11 cellular contexts compared by ENCODE assay signal in genomic region chr3:194870394-194871110, GRCh38.
A peak's percentile ranks its signal among the peaks of the same experiment; 100 is the strongest.
DNase-seq lines count a peak whose midpoint lies in the region; ATAC-seq and TF ChIP-seq lines count a peak whose summit lies in the region.
"Had no signal": no experiment of that assay in that cellular context is flagged by ENCODE, and none has a peak within 500 bp of the region (broad histone marks: within the 10 kb centered on the region; RNA-seq: fewer than 3 reads in every experiment).

No MANE protein-coding gene starts in this region.

- H3K9ac ChIP-seq in mucosa of rectum (ENCODE audit: low read depth in 1 of 2, low read length in 2 of 2) (peak overlapping the region; percentile 32 to 46), trophoblast cell (ENCODE audit: low read length) (no peak overlapping the region)

- no peaks in the 10 kb centered on the region for H3K79me2 ChIP-seq in trophoblast cell (ENCODE audit: control insufficient read depth, insufficient read depth, low read length, poor library complexity)

- DNase-seq in CD14-positive monocyte (ENCODE audit: low spot score) (no peak), NCI-H82 treated with DMSO at 0.1 percent for 48 hours (lab: John Stamatoyannopoulos, UW; ENCODE audit: unreplicated experiment) (peak; percentile 50), esophagus squamous epithelium (lab: John Stamatoyannopoulos, UW) (no peak), trophoblast cell (no peak)
- DNase-seq: activated CD8-positive, alpha-beta memory T cell treated with anti-CD3 and anti-CD28 coated beads, Interleukin-2, amount 50 U/mL, for 4 hours had no signal

- H3K4me3 ChIP-seq in esophagus squamous epithelium (no peak overlapping the region), mucosa of rectum (ENCODE audit: low read length in 2 of 2) (peak overlapping the region in 1 of 2 donors; percentile 26), trophoblast cell (ENCODE audit: low read depth, low read length) (no peak overlapping the region)

- no peak overlapping the region for H3K4me2 ChIP-seq in trophoblast cell (ENCODE audit: low read length)

- peaks cover 0 to 6% (median 2%) of the 10 kb centered on the region in 7 donors for H3K9me3 Mint-ChIP-seq in CD14-positive monocyte
- H3K9me3 Mint-ChIP-seq: T-helper 1 cell treated with Interleukin-12 subunit alpha and Interleukin-12 subunit beta and Interleukin-4 antibody, amounts not matched to agents 30 μg/mL and 1 μg/mL, for 36 hours had no signal

- H3K36me3 Mint-ChIP-seq in CD14-positive monocyte: peaks cover 0 to 3% of the 10 kb centered on the region in 2 donors

- no peak for TF ChIP-seq POLR2A in esophagus squamous epithelium (IDR thresholded peaks at IDR 0.05)

- no peak overlapping the region for H4K8ac ChIP-seq in trophoblast cell (ENCODE audit: low read depth, low read length)

- H2AFZ ChIP-seq in trophoblast cell (ENCODE audit: insufficient read depth, low read length, poor library complexity): no peak overlapping the region

- peak overlapping the region; percentile 79 to 91 (median 88) for H3K27ac ChIP-seq in esophagus squamous epithelium
- peak overlapping the region; percentile 84 to 86 for H3K27ac ChIP-seq in mucosa of rectum (ENCODE audit: low read depth in 2 of 2, low read length in 2 of 2)
- H3K27ac ChIP-seq in trophoblast cell (ENCODE audit: low read depth, low read length): no peak overlapping the region

- no peak overlapping the region for H3K4me3 Mint-ChIP-seq in CD14-positive monocyte
- H3K4me3 Mint-ChIP-seq: B cell; T-helper 1 cell treated with Interleukin-12 subunit alpha and Interleukin-12 subunit beta and Interleukin-4 antibody, amounts not matched to agents 30 μg/mL and 1 μg/mL, for 36 hours had no signal

- no peak overlapping the region for H2BK120ac ChIP-seq in trophoblast cell (ENCODE audit: insufficient read depth, low read length, poor library complexity)

- H3K36me3 ChIP-seq in esophagus squamous epithelium (no peaks in the 10 kb centered on the region), mucosa of rectum (ENCODE audit: control insufficient read depth in 2 of 2, insufficient read depth in 2 of 2, low read length in 2 of 2) (no peaks in the 10 kb centered on the region), trophoblast cell (ENCODE audit: control insufficient read depth in 1 of 2, insufficient read depth in 2 of 2, low read length in 2 of 2) (no peaks in the 10 kb centered on the region)

- no peak overlapping the region for H2BK5ac ChIP-seq in trophoblast cell (ENCODE audit: low read depth, low read length, poor library complexity)

- H3K27me3 ChIP-seq in esophagus squamous epithelium (no peaks in the 10 kb centered on the region), mucosa of rectum (ENCODE audit: control insufficient read depth in 2 of 2, insufficient read depth in 2 of 2, low read length in 2 of 2) (peaks cover 0 to 4% of the 10 kb centered on the region in 2 donors), trophoblast cell (ENCODE audit: insufficient read depth, low read length) (no peaks in the 10 kb centered on the region)

- peak overlapping the region in 4 of 7 donors; percentile 18 to 99 (median 76) for H3K27ac Mint-ChIP-seq in CD14-positive monocyte
- H3K27ac Mint-ChIP-seq: B cell; T-helper 1 cell treated with Interleukin-12 subunit alpha and Interleukin-12 subunit beta and Interleukin-4 antibody, amounts not matched to agents 30 μg/mL and 1 μg/mL, for 36 hours had no signal

- intact Hi-C loops in CD14-positive monocyte (cut with micrococcal nuclease): loop anchor here in 1 of 2 donors (5.0 to 10.0 kb wide), 3 partner anchors 62 to 232 kb away; no protein-coding TSS in a partner anchor
- intact Hi-C loops in esophagus squamous epithelium (cut with DNase I): no loop called here

- H3K4me1 ChIP-seq in esophagus squamous epithelium (peaks cover 27 to 59% (median 40%) of the 10 kb centered on the region in 3 donors), mucosa of rectum (ENCODE audit: control insufficient read depth in 2 of 2, insufficient read depth in 2 of 2, low read length in 2 of 2) (peaks cover 40 to 62% of the 10 kb centered on the region in 2 donors), trophoblast cell (ENCODE audit: control insufficient read depth in 1 of 2, insufficient read depth in 2 of 2, low read length in 2 of 2) (peaks cover 8 to 9% of the 10 kb centered on the region in 2 experiments)

- ATAC-seq in HG02759 (IDR thresholded peaks at IDR 0.05; ENCODE audit: unreplicated experiment) (no peak), GM19328 (IDR thresholded peaks at IDR 0.05; ENCODE audit: unreplicated experiment) (no peak), GM18517 (IDR thresholded peaks at IDR 0.05; ENCODE audit: unreplicated experiment) (no peak)

- TF ChIP-seq CTCF in CD14-positive monocyte (IDR thresholded peaks at IDR 0.05) (no peak), esophagus squamous epithelium (IDR thresholded peaks at IDR 0.05) (no peak)

- peaks cover 0 to 2% (median 1%) of the 10 kb centered on the region in 3 donors for H3K27me3 Mint-ChIP-seq in CD14-positive monocyte (ENCODE audit: low read depth in 3 of 3)

- no peak overlapping the region for H4K12ac ChIP-seq in trophoblast cell (ENCODE audit: low read depth, low read length)

- H3K9me3 ChIP-seq in esophagus squamous epithelium (peaks cover 0 to 5% (median 0%) of the 10 kb centered on the region in 3 donors), mucosa of rectum (ENCODE audit: control insufficient read depth in 2 of 2, low read length in 2 of 2) (peaks cover 0 to 3% of the 10 kb centered on the region in 2 donors), trophoblast cell (ENCODE audit: insufficient read depth, low read depth, low read length) (peaks cover 11% of the 10 kb centered on the region)

- no peak overlapping the region for H3K4ac ChIP-seq in trophoblast cell (ENCODE audit: low read depth, low read length)

- no peak overlapping the region for H3K14ac ChIP-seq in trophoblast cell (ENCODE audit: low read length)

- H3K79me1 ChIP-seq in trophoblast cell (ENCODE audit: low read length): peaks cover 6% of the 10 kb centered on the region

- peaks cover 60% of the 10 kb centered on the region for H3K4me1 Mint-ChIP-seq in CD14-positive monocyte

- no peak overlapping the region for H4K91ac ChIP-seq in trophoblast cell (ENCODE audit: low read depth, low read length)

- no peak overlapping the region for H3K18ac ChIP-seq in trophoblast cell (ENCODE audit: low read length)

- 38 to 64% methylated on average over 4 to 11 of the region's 13 CpGs for WGBS in esophagus squamous epithelium, 2 donors
- WGBS in trophoblast cell (ENCODE audit: extremely low coverage, insufficient coverage, insufficient read length): no CpG with 5 or more reads among the region's 13 CpGs

- no peak overlapping the region for H2AK5ac ChIP-seq in trophoblast cell (ENCODE audit: low read length)

- no peak overlapping the region for H2BK12ac ChIP-seq in trophoblast cell (ENCODE audit: low read length)

- H3K23ac ChIP-seq in trophoblast cell (ENCODE audit: low read length): no peak overlapping the region
